ENCODE assay signal across 1 cellular context in the genomic region with DNA sequence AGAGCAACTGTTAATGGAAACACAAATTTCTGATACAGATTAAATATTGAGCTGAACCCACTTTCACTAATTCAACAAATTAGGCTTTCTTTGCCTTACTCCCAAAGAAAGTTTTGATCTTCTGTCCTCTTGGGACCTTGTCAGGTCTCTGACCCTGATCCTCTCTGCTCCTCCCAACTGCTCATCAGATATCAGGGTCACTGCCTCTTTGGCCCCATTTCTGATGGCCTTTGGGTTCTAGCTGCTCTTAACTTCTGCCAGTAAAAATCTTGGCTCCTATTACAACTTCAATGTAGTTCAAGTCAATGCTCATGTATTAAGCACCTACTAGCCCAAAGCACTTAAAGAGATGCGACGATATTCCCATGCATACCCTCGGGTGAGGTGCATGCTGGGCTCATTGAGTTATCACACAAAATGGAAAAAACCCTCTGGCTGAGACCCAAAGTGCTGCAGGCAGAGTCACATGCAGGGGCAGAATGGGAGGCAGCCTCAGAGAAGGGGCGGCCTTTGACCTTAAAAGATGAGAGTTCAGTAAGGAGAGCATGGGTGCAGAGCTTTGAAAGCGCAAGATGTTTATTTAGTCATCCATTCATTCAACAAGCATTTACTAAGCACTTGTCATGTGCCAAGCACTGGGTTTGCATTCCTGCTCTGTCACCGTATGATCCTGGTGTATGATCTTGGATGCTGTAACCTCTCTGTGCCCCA.
A peak's percentile ranks its signal among the peaks of the same experiment; 100 is the strongest.
TF ChIP-seq lines count a peak whose summit lies in the region.

No MANE protein-coding gene starts in this region.

TF ChIP-seq in HepG2, 621 proteins besides CTCF, POLR2A, EP300 and RAD21 (continues in another document):
- TF ChIP-seq, protein P1, sequence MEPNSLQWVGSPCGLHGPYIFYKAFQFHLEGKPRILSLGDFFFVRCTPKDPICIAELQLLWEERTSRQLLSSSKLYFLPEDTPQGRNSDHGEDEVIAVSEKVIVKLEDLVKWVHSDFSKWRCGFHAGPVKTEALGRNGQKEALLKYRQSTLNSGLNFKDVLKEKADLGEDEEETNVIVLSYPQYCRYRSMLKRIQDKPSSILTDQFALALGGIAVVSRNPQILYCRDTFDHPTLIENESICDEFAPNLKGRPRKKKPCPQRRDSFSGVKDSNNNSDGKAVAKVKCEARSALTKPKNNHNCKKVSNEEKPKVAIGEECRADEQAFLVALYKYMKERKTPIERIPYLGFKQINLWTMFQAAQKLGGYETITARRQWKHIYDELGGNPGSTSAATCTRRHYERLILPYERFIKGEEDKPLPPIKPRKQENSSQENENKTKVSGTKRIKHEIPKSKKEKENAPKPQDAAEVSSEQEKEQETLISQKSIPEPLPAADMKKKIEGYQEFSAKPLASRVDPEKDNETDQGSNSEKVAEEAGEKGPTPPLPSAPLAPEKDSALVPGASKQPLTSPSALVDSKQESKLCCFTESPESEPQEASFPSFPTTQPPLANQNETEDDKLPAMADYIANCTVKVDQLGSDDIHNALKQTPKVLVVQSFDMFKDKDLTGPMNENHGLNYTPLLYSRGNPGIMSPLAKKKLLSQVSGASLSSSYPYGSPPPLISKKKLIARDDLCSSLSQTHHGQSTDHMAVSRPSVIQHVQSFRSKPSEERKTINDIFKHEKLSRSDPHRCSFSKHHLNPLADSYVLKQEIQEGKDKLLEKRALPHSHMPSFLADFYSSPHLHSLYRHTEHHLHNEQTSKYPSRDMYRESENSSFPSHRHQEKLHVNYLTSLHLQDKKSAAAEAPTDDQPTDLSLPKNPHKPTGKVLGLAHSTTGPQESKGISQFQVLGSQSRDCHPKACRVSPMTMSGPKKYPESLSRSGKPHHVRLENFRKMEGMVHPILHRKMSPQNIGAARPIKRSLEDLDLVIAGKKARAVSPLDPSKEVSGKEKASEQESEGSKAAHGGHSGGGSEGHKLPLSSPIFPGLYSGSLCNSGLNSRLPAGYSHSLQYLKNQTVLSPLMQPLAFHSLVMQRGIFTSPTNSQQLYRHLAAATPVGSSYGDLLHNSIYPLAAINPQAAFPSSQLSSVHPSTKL (CRISPR knock-in tag; IDR thresholded peaks at IDR 0.05) = peak; percentile 57; the same call in 1 of the 2 replicates
- TF ChIP-seq, protein P2, sequence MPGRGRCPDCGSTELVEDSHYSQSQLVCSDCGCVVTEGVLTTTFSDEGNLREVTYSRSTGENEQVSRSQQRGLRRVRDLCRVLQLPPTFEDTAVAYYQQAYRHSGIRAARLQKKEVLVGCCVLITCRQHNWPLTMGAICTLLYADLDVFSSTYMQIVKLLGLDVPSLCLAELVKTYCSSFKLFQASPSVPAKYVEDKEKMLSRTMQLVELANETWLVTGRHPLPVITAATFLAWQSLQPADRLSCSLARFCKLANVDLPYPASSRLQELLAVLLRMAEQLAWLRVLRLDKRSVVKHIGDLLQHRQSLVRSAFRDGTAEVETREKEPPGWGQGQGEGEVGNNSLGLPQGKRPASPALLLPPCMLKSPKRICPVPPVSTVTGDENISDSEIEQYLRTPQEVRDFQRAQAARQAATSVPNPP (CRISPR knock-in tag; IDR thresholded peaks at IDR 0.05) = no peak
- TF ChIP-seq FOSL2 (CRISPR knock-in tag; IDR thresholded peaks at IDR 0.05) (peak; percentile 61), HDAC1 (CRISPR knock-in tag; IDR thresholded peaks at IDR 0.05) (peak; percentile 38; the same call in 1 of the 2 replicates), BCL6 (CRISPR knock-in tag; IDR thresholded peaks at IDR 0.05) (peak; percentile 24), ZNF768 (CRISPR knock-in tag; IDR thresholded peaks at IDR 0.05) (peak; percentile 15; the same call in 1 of the 2 replicates), ZNF577 (CRISPR knock-in tag; IDR thresholded peaks at IDR 0.05; ENCODE audit: borderline replicate concordance, low read depth) (no peak), ZNF615 (CRISPR knock-in tag; IDR thresholded peaks at IDR 0.05; ENCODE audit: borderline replicate concordance) (no peak), NR2F6 (IDR thresholded peaks at IDR 0.05) (peak; percentile 72), NR2F6 (CRISPR knock-in tag; IDR thresholded peaks at IDR 0.05) (peak; percentile 34; the same call in 1 of the 2 replicates), NR2F1 (CRISPR knock-in tag; IDR thresholded peaks at IDR 0.05) (peak; percentile 37 to 46; a peak in 2 of 4 replicates), ETV6 (CRISPR knock-in tag; conservative IDR thresholded peaks at IDR 0.05) (no peak), SP5 (CRISPR knock-in tag; IDR thresholded peaks at IDR 0.05; ENCODE audit: borderline replicate concordance, low read depth) (peak; percentile 43; the same call in 1 of the 2 replicates), SOX13 (IDR thresholded peaks at IDR 0.05) (no peak), SOX13 (CRISPR knock-in tag; conservative IDR thresholded peaks at IDR 0.05 in 1 of 2, IDR thresholded peaks at IDR 0.05 in 1 of 2) (0 out of 4 replicates have a peak, but pooled peaks of 1 of the 2 experiments have one; percentile 18), ZBTB20 (CRISPR knock-in tag; IDR thresholded peaks at IDR 0.05; ENCODE audit: borderline replicate concordance, low read depth) (no peak), ZNF841 (CRISPR knock-in tag; IDR thresholded peaks at IDR 0.05; ENCODE audit: borderline replicate concordance) (no peak), SALL1 (CRISPR knock-in tag; IDR thresholded peaks at IDR 0.05) (peak; percentile 41; the same call in 1 of the 2 replicates), ZFP36L2 (CRISPR knock-in tag; IDR thresholded peaks at IDR 0.05) (no peak), HNF4A (CRISPR knock-in tag; IDR thresholded peaks at IDR 0.05) (peak; percentile 72), SIN3A (IDR thresholded peaks at IDR 0.05; ENCODE audit: borderline replicate concordance, low read depth, low read length) (no peak), STAG1 (CRISPR knock-in tag; IDR thresholded peaks at IDR 0.05) (peak; percentile 15; the same call in 1 of the 2 replicates), ZFP62 (CRISPR knock-in tag; IDR thresholded peaks at IDR 0.05) (no peak), KMT2A (CRISPR knock-in tag; IDR thresholded peaks at IDR 0.05) (no peak), ZNF318 (CRISPR knock-in tag; IDR thresholded peaks at IDR 0.05) (0 out of 2 replicates have a peak, but pooled peaks have one; percentile 36), ZNF317 (CRISPR knock-in tag; IDR thresholded peaks at IDR 0.05) (no peak), ZNF3 (CRISPR knock-in tag; IDR thresholded peaks at IDR 0.05) (0 out of 2 replicates have a peak, but pooled peaks have one; percentile 35), CEBPB (IDR thresholded peaks at IDR 0.05; ENCODE audit: borderline replicate concordance, low read depth, low read length) (no peak), RXRA (CRISPR knock-in tag; IDR thresholded peaks at IDR 0.05) (0 out of 2 replicates have a peak, but pooled peaks have one; percentile 23), FOXA1 (IDR thresholded peaks at IDR 0.05) (no peak), FOXA1 (CRISPR knock-in tag; IDR thresholded peaks at IDR 0.05) (peak; percentile 45; the same call in 1 of the 2 replicates), ZNF20 (CRISPR knock-in tag; IDR thresholded peaks at IDR 0.05) (no peak), ZNF501 (CRISPR knock-in tag; IDR thresholded peaks at IDR 0.05) (0 out of 2 replicates have a peak, but pooled peaks have one; percentile 14), RARA (CRISPR knock-in tag; IDR thresholded peaks at IDR 0.05) (peak; percentile 41), NCOR1 (IDR thresholded peaks at IDR 0.05; ENCODE audit: borderline replicate concordance, low read length) (peak; percentile 34; the same call in 1 of the 2 replicates), ZNF644 (CRISPR knock-in tag; IDR thresholded peaks at IDR 0.05; ENCODE audit: low read depth) (0 out of 2 replicates have a peak, but pooled peaks have one; percentile 10)
- TF ChIP-seq, protein P3, sequence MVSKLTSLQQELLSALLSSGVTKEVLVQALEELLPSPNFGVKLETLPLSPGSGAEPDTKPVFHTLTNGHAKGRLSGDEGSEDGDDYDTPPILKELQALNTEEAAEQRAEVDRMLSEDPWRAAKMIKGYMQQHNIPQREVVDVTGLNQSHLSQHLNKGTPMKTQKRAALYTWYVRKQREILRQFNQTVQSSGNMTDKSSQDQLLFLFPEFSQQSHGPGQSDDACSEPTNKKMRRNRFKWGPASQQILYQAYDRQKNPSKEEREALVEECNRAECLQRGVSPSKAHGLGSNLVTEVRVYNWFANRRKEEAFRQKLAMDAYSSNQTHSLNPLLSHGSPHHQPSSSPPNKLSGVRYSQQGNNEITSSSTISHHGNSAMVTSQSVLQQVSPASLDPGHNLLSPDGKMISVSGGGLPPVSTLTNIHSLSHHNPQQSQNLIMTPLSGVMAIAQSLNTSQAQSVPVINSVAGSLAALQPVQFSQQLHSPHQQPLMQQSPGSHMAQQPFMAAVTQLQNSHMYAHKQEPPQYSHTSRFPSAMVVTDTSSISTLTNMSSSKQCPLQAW (CRISPR knock-in tag; IDR thresholded peaks at IDR 0.05) = 0 out of 2 replicates have a peak, but pooled peaks have one; percentile 24
- TF ChIP-seq, protein P4, sequence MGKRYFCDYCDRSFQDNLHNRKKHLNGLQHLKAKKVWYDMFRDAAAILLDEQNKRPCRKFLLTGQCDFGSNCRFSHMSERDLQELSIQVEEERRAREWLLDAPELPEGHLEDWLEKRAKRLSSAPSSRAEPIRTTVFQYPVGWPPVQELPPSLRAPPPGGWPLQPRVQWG (CRISPR knock-in tag; IDR thresholded peaks at IDR 0.05; ENCODE audit: borderline replicate concordance, low read depth) = no peak
- TF ChIP-seq, protein P5, sequence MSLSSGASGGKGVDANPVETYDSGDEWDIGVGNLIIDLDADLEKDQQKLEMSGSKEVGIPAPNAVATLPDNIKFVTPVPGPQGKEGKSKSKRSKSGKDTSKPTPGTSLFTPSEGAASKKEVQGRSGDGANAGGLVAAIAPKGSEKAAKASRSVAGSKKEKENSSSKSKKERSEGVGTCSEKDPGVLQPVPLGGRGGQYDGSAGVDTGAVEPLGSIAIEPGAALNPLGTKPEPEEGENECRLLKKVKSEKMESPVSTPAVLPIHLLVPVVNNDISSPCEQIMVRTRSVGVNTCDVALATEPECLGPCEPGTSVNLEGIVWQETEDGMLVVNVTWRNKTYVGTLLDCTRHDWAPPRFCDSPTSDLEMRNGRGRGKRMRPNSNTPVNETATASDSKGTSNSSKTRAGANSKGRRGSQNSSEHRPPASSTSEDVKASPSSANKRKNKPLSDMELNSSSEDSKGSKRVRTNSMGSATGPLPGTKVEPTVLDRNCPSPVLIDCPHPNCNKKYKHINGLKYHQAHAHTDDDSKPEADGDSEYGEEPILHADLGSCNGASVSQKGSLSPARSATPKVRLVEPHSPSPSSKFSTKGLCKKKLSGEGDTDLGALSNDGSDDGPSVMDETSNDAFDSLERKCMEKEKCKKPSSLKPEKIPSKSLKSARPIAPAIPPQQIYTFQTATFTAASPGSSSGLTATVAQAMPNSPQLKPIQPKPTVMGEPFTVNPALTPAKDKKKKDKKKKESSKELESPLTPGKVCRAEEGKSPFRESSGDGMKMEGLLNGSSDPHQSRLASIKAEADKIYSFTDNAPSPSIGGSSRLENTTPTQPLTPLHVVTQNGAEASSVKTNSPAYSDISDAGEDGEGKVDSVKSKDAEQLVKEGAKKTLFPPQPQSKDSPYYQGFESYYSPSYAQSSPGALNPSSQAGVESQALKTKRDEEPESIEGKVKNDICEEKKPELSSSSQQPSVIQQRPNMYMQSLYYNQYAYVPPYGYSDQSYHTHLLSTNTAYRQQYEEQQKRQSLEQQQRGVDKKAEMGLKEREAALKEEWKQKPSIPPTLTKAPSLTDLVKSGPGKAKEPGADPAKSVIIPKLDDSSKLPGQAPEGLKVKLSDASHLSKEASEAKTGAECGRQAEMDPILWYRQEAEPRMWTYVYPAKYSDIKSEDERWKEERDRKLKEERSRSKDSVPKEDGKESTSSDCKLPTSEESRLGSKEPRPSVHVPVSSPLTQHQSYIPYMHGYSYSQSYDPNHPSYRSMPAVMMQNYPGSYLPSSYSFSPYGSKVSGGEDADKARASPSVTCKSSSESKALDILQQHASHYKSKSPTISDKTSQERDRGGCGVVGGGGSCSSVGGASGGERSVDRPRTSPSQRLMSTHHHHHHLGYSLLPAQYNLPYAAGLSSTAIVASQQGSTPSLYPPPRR (CRISPR knock-in tag; IDR thresholded peaks at IDR 0.05; ENCODE audit: borderline replicate concordance) = 0 out of 2 replicates have a peak, but pooled peaks have one; percentile 14
